ENCODE assay signal across 10 cellular contexts in genomic region chr17:49987681-49988441, GRCh38. TPM values are rescaled to one million over a fixed set of nuclear protein-coding genes. Genes with fewer than 3 reads are reported as not detected.
DNase-seq lines count a peak whose midpoint lies in the region; ATAC-seq and TF ChIP-seq lines count a peak whose summit lies in the region.
"Had no signal": no experiment of that assay in that cellular context is flagged by ENCODE, and none has a peak within 500 bp of the region (broad histone marks: within the 10 kb centered on the region; RNA-seq: fewer than 3 reads in every experiment).

No MANE protein-coding gene starts in this region.

- no peaks in the 10 kb centered on the region for H3K36me3 Mint-ChIP-seq in activated T-cell treated with anti-CD3 and anti-CD28 coated beads, Interleukin-2, amount 50 U/mL, for 24 hours (ENCODE audit: low read depth)
- H3K36me3 Mint-ChIP-seq in brain, result no peaks in the 10 kb centered on the region
- H3K36me3 Mint-ChIP-seq: CD4-positive, CD25-positive, alpha-beta regulatory T cell had no signal

- intact Hi-C loops in thyroid gland (cut with DNase I), result no loop called here

- no peak overlapping the region for H3K27ac ChIP-seq in thyroid gland

- H3K4me1 ChIP-seq in thyroid gland, result peaks cover 6 to 14% of the 10 kb centered on the region in 2 donors

- whole genome bisulfite sequencing in thyroid gland, 2 donors, result 11 to 18% methylated on average over 15 to 17 of the region's 17 CpGs

- no peak overlapping the region for H3K4me3 ChIP-seq in thyroid gland (replicated peaks in 1 of 3)
- H3K4me3 ChIP-seq: skin epidermis had no signal

- H3K27me3 Mint-ChIP-seq in activated T-cell treated with anti-CD3 and anti-CD28 coated beads, Interleukin-2, amount 50 U/mL, for 24 hours, result peaks cover 72% of the 10 kb centered on the region
- peaks cover 89% of the 10 kb centered on the region for H3K27me3 Mint-ChIP-seq in brain

- no peaks in the 10 kb centered on the region for H3K27me3 ChIP-seq in thyroid gland

- TF ChIP-seq POLR2A in thyroid gland (IDR thresholded peaks at IDR 0.05), result no peak

- H3K36me3 ChIP-seq in thyroid gland, result no peaks in the 10 kb centered on the region

- DNase-seq in activated T-cell treated with anti-CD3 and anti-CD28 coated beads, Interleukin-2, amount 50 U/mL, for 24 hours, result peak; percentile 23
- no peak for DNase-seq in activated T-cell treated with anti-CD3 and anti-CD28 coated beads for 4 hours
- peak; percentile 85 for DNase-seq in NCI-H2196 treated with DMSO at 0.1 percent for 48 hours (lab: John Stamatoyannopoulos, UW; ENCODE audit: unreplicated experiment)
- peak; percentile 74 to 77 for DNase-seq in thyroid gland
- DNase-seq in SW 1271 (lab: John Stamatoyannopoulos, UW), result no peak
- no peak for DNase-seq in effector CD4-positive, alpha-beta T cell
- DNase-seq: CD4-positive, CD25-positive, alpha-beta regulatory T cell had no signal

- no peaks in the 10 kb centered on the region for H3K9me3 Mint-ChIP-seq in activated T-cell treated with anti-CD3 and anti-CD28 coated beads, Interleukin-2, amount 50 U/mL, for 24 hours
- H3K9me3 Mint-ChIP-seq in brain, result peaks cover 0 to 14% (median 8%) of the 10 kb centered on the region in 5 experiments

- H3K4me3 Mint-ChIP-seq in activated T-cell treated with anti-CD3 and anti-CD28 coated beads, Interleukin-2, amount 50 U/mL, for 24 hours, result no peak overlapping the region
- peak overlapping the region in 3 of 5 experiments; percentile 26 to 54 (median 34) for H3K4me3 Mint-ChIP-seq in brain
- H3K4me3 Mint-ChIP-seq: CD4-positive, CD25-positive, alpha-beta regulatory T cell had no signal

- no peak for ATAC-seq in HG02571 (IDR thresholded peaks at IDR 0.05; ENCODE audit: unreplicated experiment)

- no peak for TF ChIP-seq CTCF in brain (conservative IDR thresholded peaks at IDR 0.05)
- no peak for TF ChIP-seq CTCF in thyroid gland (IDR thresholded peaks at IDR 0.05)

- peaks cover 2% of the 10 kb centered on the region for H3K4me1 Mint-ChIP-seq in activated T-cell treated with anti-CD3 and anti-CD28 coated beads, Interleukin-2, amount 50 U/mL, for 24 hours (ENCODE audit: low read depth)
- peaks cover 10% of the 10 kb centered on the region for H3K4me1 Mint-ChIP-seq in brain

- no peaks in the 10 kb centered on the region for H3K9me3 ChIP-seq in thyroid gland

- H3K27ac Mint-ChIP-seq in activated T-cell treated with anti-CD3 and anti-CD28 coated beads, Interleukin-2, amount 50 U/mL, for 24 hours, result no peak overlapping the region
- H3K27ac Mint-ChIP-seq in brain, result peak overlapping the region in 1 of 5 experiments; percentile 43
- H3K27ac Mint-ChIP-seq: CD4-positive, CD25-positive, alpha-beta regulatory T cell had no signal

RNA-seq across cellular contexts. Expression of gene DLX3, which starts 7.2 kb away (rescaled TPM):
- polyA plus RNA-seq in brain (ENCODE audit: insufficient read depth, low read depth, low replicate concordance), result not detected
- 1 to 10 TPM; 1.8 to 2.4 (median 2.1) TPM for total RNA-seq in thyroid gland
- total RNA-seq: CD4-positive, CD25-positive, alpha-beta regulatory T cell had no signal

RNA-seq across cellular contexts. Expression of gene DLX4, which starts 18.9 kb away (rescaled TPM):
- not detected for polyA plus RNA-seq in brain (ENCODE audit: insufficient read depth, low read depth, low replicate concordance)
- 1 to 10 TPM in 1 of 4 donors, under 1 TPM in 1, not detected in 2; 0.56 to 1.2 TPM for total RNA-seq in thyroid gland
- total RNA-seq: CD4-positive, CD25-positive, alpha-beta regulatory T cell had no signal
- polyA plus RNA-seq: CD4-positive, CD25-positive, alpha-beta regulatory T cell had no signal

Comparison
In these comparisons a context has a peak if more than half of its experiments do, and no peak if none do; other contexts are left out.
1. DNase-seq: peak in activated T-cell treated with anti-CD3 and anti-CD28 coated beads, Interleukin-2, amount 50 U/mL, for 24 hours (single experiment), NCI-H2196 treated with DMSO at 0.1 percent for 48 hours (single experiment) and thyroid gland (2 of 2); none in activated T-cell treated with anti-CD3 and anti-CD28 coated beads for 4 hours (single experiment), SW 1271 (0 of 2) and effector CD4-positive, alpha-beta T cell (single experiment).